Comparison of ENCODE assay signal across 16 cellular contexts in the genomic region with DNA sequence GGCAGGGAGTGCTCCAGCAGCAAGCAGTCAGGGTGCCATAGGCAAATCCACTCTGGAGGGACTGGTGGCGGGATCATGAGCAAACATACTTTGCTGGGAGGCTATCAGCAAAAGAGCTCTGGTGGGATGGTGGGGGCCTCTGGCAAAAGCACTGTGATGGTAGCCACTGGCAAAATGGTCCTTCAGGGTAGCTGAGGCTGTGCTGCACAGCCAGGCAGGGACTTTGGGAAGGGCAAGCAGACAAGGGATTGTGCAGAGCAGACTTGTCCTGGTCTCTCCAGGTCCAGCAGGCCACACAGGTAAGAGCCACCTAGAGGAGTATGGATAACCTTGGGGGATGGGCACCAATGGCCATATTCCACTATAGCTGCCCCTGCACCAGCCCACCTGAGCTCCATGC.
DNase-seq lines count a peak whose midpoint lies in the region; ATAC-seq and TF ChIP-seq lines count a peak whose summit lies in the region.
"Had no signal": no experiment of that assay in that cellular context is flagged by ENCODE, and none has a peak within 500 bp of the region (broad histone marks: within the 10 kb centered on the region; RNA-seq: fewer than 3 reads in every experiment).

No MANE protein-coding gene starts in this region.

- H3K9me3 Mint-ChIP-seq in activated CD8-positive, alpha-beta T cell treated with anti-CD3 and anti-CD28 coated beads, Interleukin-2, amount 10 ng/mL, durations not matched to agents 7 days and 5 days (ENCODE audit: insufficient read depth) = peaks cover 16% of the 10 kb centered on the region
- peaks cover 11% of the 10 kb centered on the region for H3K9me3 Mint-ChIP-seq in activated CD8-positive, alpha-beta T cell treated with anti-CD3 and anti-CD28 coated beads for 36 hours
- peaks cover 32% of the 10 kb centered on the region for H3K9me3 Mint-ChIP-seq in neural progenitor cell

- no peak overlapping the region for H3K9ac ChIP-seq in mesenchymal stem cell (ENCODE audit: low read length)
- no peak overlapping the region for H3K9ac ChIP-seq in neural progenitor cell

- H2BK15ac ChIP-seq in mesenchymal stem cell (ENCODE audit: low read depth, poor library complexity, severe bottlenecking) = no peak overlapping the region

- peak; percentile 9 for DNase-seq in activated CD8-positive, alpha-beta T cell treated with anti-CD3 and anti-CD28 coated beads, Interleukin-2, amount 10 ng/mL, durations not matched to agents 7 days and 5 days
- no peak for DNase-seq in activated CD8-positive, alpha-beta T cell treated with anti-CD3 and anti-CD28 coated beads for 36 hours
- DNase-seq in stimulated activated CD4-positive, alpha-beta T cell treated with anti-CD3 and anti-CD28 coated beads, Interleukin-4, amount 100 ng/mL, for 24 hours = peak; percentile 1
- DNase-seq in stimulated activated CD4-positive, alpha-beta T cell treated with anti-CD3 and anti-CD28 coated beads, Interleukin-4, amount 100 ng/mL, for 1 hour = no peak
- DNase-seq in mesenchymal stem cell (no peak), upper lobe of right lung (peak; percentile 28), neural progenitor cell (ENCODE audit: low spot score) (no peak)
- DNase-seq: C1 segment of cervical spinal cord, Calu3, DMS 273 treated with DMSO at 0.1 percent for 48 hours, H9 had no signal

- H3K9me3 ChIP-seq in mesenchymal stem cell (ENCODE audit: control insufficient read depth, low read length) = peaks cover 55% of the 10 kb centered on the region
- no peaks in the 10 kb centered on the region for H3K9me3 ChIP-seq in upper lobe of right lung
- peaks cover 6% of the 10 kb centered on the region for H3K9me3 ChIP-seq in neural progenitor cell (ENCODE audit: low read depth)

- H4K20me1 ChIP-seq in neural progenitor cell (ENCODE audit: low read depth) = no peaks in the 10 kb centered on the region

- no peak overlapping the region for H3K4ac ChIP-seq in mesenchymal stem cell (ENCODE audit: low read depth in 1 of 2, low read length in 2 of 2)

- H2BK12ac ChIP-seq in mesenchymal stem cell (ENCODE audit: low read length in 2 of 2) = no peak overlapping the region

- no peaks in the 10 kb centered on the region for H3K4me1 Mint-ChIP-seq in activated CD8-positive, alpha-beta T cell treated with anti-CD3 and anti-CD28 coated beads, Interleukin-2, amount 10 ng/mL, durations not matched to agents 7 days and 5 days (ENCODE audit: low read depth)
- no peaks in the 10 kb centered on the region for H3K4me1 Mint-ChIP-seq in activated CD8-positive, alpha-beta T cell treated with anti-CD3 and anti-CD28 coated beads for 36 hours (ENCODE audit: low read depth)
- H3K4me1 Mint-ChIP-seq in neural progenitor cell = no peaks in the 10 kb centered on the region
- H3K4me1 Mint-ChIP-seq: B cell, GM23338, H9 had no signal

- TF ChIP-seq CTCF in activated CD8-positive, alpha-beta T cell treated with anti-CD3 and anti-CD28 coated beads for 36 hours (IDR thresholded peaks at IDR 0.05) = no peak
- no peak for TF ChIP-seq CTCF in upper lobe of right lung (IDR thresholded peaks at IDR 0.05)
- TF ChIP-seq CTCF in neural progenitor cell (IDR thresholded peaks at IDR 0.05) = no peak

- H3K36me3 ChIP-seq in mesenchymal stem cell (ENCODE audit: control insufficient read depth in 1 of 2, insufficient read depth in 2 of 2, low read depth in 1 of 2, low read length in 2 of 2) = no peaks in the 10 kb centered on the region
- H3K36me3 ChIP-seq in upper lobe of right lung = no peaks in the 10 kb centered on the region
- H3K36me3 ChIP-seq in neural progenitor cell = no peaks in the 10 kb centered on the region

- H2BK120ac ChIP-seq in mesenchymal stem cell (ENCODE audit: low read depth, low read length) = no peak overlapping the region

- H3K18ac ChIP-seq in mesenchymal stem cell (ENCODE audit: low read depth in 1 of 2, low read length in 2 of 2) = no peak overlapping the region

- H3K4me2 ChIP-seq in mesenchymal stem cell (ENCODE audit: low read length, poor library complexity, severe bottlenecking) (peak overlapping the region; percentile 16), neural progenitor cell (no peak overlapping the region)
- H3K4me2 ChIP-seq: GM23338 had no signal

- H2AFZ ChIP-seq in mesenchymal stem cell (ENCODE audit: low read depth, low read length) = no peak overlapping the region
- H2AFZ ChIP-seq in neural progenitor cell (replicated peaks) = no peak overlapping the region
- H2AFZ ChIP-seq: GM23338 had no signal

- H3K27me3 ChIP-seq in mesenchymal stem cell (ENCODE audit: control insufficient read depth in 1 of 2, insufficient read depth in 1 of 2, low read length in 2 of 2) (peaks cover 0 to 7% of the 10 kb centered on the region in 2 experiments), upper lobe of right lung (peaks cover 20% of the 10 kb centered on the region), neural progenitor cell (peaks cover 5% of the 10 kb centered on the region)

- H3K27ac Mint-ChIP-seq in activated CD8-positive, alpha-beta T cell treated with anti-CD3 and anti-CD28 coated beads, Interleukin-2, amount 10 ng/mL, durations not matched to agents 7 days and 5 days = no peak overlapping the region
- no peak overlapping the region for H3K27ac Mint-ChIP-seq in activated CD8-positive, alpha-beta T cell treated with anti-CD3 and anti-CD28 coated beads for 36 hours
- H3K27ac Mint-ChIP-seq in neural progenitor cell = no peak overlapping the region
- H3K27ac Mint-ChIP-seq: B cell; CD4-positive, alpha-beta T cell; GM23338; H9 had no signal

- H3K79me1 ChIP-seq in mesenchymal stem cell (replicated peaks; ENCODE audit: low read length, poor library complexity, severe bottlenecking) = no peaks in the 10 kb centered on the region

- H4K8ac ChIP-seq in mesenchymal stem cell (ENCODE audit: low read length) = no peak overlapping the region

- H3K14ac ChIP-seq in mesenchymal stem cell (ENCODE audit: low read length in 2 of 2) = no peak overlapping the region

- no peak overlapping the region for H2AK5ac ChIP-seq in mesenchymal stem cell (ENCODE audit: low read length, severe bottlenecking)

- CTCF ChIA-PET in activated CD8-positive, alpha-beta T cell treated with anti-CD3 and anti-CD28 coated beads, Interleukin-2, amount 10 ng/mL, durations not matched to agents 7 days and 5 days (lab: Charles Lee) = no interaction called here
- CTCF ChIA-PET in activated CD8-positive, alpha-beta T cell treated with anti-CD3 and anti-CD28 coated beads for 36 hours (lab: Charles Lee) = no interaction called here

- intact Hi-C loops in activated CD8-positive, alpha-beta T cell treated with anti-CD3 and anti-CD28 coated beads for 36 hours (cut with micrococcal nuclease) = no loop called here
- intact Hi-C loops in upper lobe of right lung (cut with DNase I) = no loop called here

- WGBS in mesenchymal stem cell = 89% methylated on average over 1 of the region's 1 CpG

- H3K27me3 Mint-ChIP-seq in activated CD8-positive, alpha-beta T cell treated with anti-CD3 and anti-CD28 coated beads, Interleukin-2, amount 10 ng/mL, durations not matched to agents 7 days and 5 days (ENCODE audit: low read depth) = peaks cover 41% of the 10 kb centered on the region
- H3K27me3 Mint-ChIP-seq in activated CD8-positive, alpha-beta T cell treated with anti-CD3 and anti-CD28 coated beads for 36 hours = peaks cover 41% of the 10 kb centered on the region
- H3K27me3 Mint-ChIP-seq in neural progenitor cell (ENCODE audit: insufficient read depth, low read depth) = no peaks in the 10 kb centered on the region

- no peaks in the 10 kb centered on the region for H3K36me3 Mint-ChIP-seq in activated CD8-positive, alpha-beta T cell treated with anti-CD3 and anti-CD28 coated beads, Interleukin-2, amount 10 ng/mL, durations not matched to agents 7 days and 5 days (ENCODE audit: low read depth)
- H3K36me3 Mint-ChIP-seq in activated CD8-positive, alpha-beta T cell treated with anti-CD3 and anti-CD28 coated beads for 36 hours (ENCODE audit: low read depth) = no peaks in the 10 kb centered on the region
- no peaks in the 10 kb centered on the region for H3K36me3 Mint-ChIP-seq in neural progenitor cell

- no peaks in the 10 kb centered on the region for H3K79me2 ChIP-seq in neural progenitor cell (ENCODE audit: low read depth)

- no peaks in the 10 kb centered on the region for H3F3A ChIP-seq in neural progenitor cell (ENCODE audit: low read depth)

- POLR2A ChIA-PET in activated CD8-positive, alpha-beta T cell treated with anti-CD3 and anti-CD28 coated beads, Interleukin-2, amount 10 ng/mL, durations not matched to agents 7 days and 5 days (lab: Charles Lee) = no interaction called here
- POLR2A ChIA-PET in activated CD8-positive, alpha-beta T cell treated with anti-CD3 and anti-CD28 coated beads for 36 hours (lab: Charles Lee) = no interaction called here

- no peak overlapping the region for H3K4me3 Mint-ChIP-seq in activated CD8-positive, alpha-beta T cell treated with anti-CD3 and anti-CD28 coated beads, Interleukin-2, amount 10 ng/mL, durations not matched to agents 7 days and 5 days
- H3K4me3 Mint-ChIP-seq in activated CD8-positive, alpha-beta T cell treated with anti-CD3 and anti-CD28 coated beads for 36 hours = no peak overlapping the region
- H3K4me3 Mint-ChIP-seq in neural progenitor cell = no peak overlapping the region
- H3K4me3 Mint-ChIP-seq: B cell; CD4-positive, alpha-beta T cell; GM23338; H9 had no signal

- H2BK5ac ChIP-seq in mesenchymal stem cell (ENCODE audit: low read depth, low read length, poor library complexity, severe bottlenecking) = no peak overlapping the region

- H4K91ac ChIP-seq in mesenchymal stem cell (ENCODE audit: low read length) = peak overlapping the region; percentile 61

- H3K23ac ChIP-seq in mesenchymal stem cell (ENCODE audit: low read length in 2 of 2) = no peak overlapping the region

- ATAC-seq in activated CD8-positive, alpha-beta T cell treated with anti-CD3 and anti-CD28 coated beads, Interleukin-2, amount 10 ng/mL, durations not matched to agents 7 days and 5 days = no peak
- ATAC-seq in activated CD8-positive, alpha-beta T cell treated with anti-CD3 and anti-CD28 coated beads for 36 hours = no peak
- ATAC-seq in upper lobe of right lung (no peak), GM19452 (IDR thresholded peaks at IDR 0.05; ENCODE audit: unreplicated experiment) (no peak)
- ATAC-seq: GM12878, GM23338 had no signal

- H3K4me3 ChIP-seq in mesenchymal stem cell (ENCODE audit: insufficient read depth in 1 of 2, low read depth in 1 of 2, low read length in 2 of 2) = no peak overlapping the region
- H3K4me3 ChIP-seq in upper lobe of right lung = no peak overlapping the region
- H3K4me3 ChIP-seq in neural progenitor cell = no peak overlapping the region
- H3K4me3 ChIP-seq: GM12878, GM23338 had no signal

- no peaks in the 10 kb centered on the region for H3K4me1 ChIP-seq in mesenchymal stem cell (ENCODE audit: control insufficient read depth, insufficient read depth, low read depth, low read length)
- no peaks in the 10 kb centered on the region for H3K4me1 ChIP-seq in upper lobe of right lung
- no peaks in the 10 kb centered on the region for H3K4me1 ChIP-seq in neural progenitor cell

- H3K27ac ChIP-seq in mesenchymal stem cell (ENCODE audit: low read length, poor library complexity, severe bottlenecking) (no peak overlapping the region), upper lobe of right lung (no peak overlapping the region), neural progenitor cell (no peak overlapping the region)

Comparison
In these comparisons a context has a peak if more than half of its experiments do, and no peak if none do; other contexts are left out.
1. DNase-seq: peak in activated CD8-positive, alpha-beta T cell treated with anti-CD3 and anti-CD28 coated beads, Interleukin-2, amount 10 ng/mL, durations not matched to agents 7 days and 5 days (single experiment), stimulated activated CD4-positive, alpha-beta T cell treated with anti-CD3 and anti-CD28 coated beads, Interleukin-4, amount 100 ng/mL, for 24 hours (single experiment) and upper lobe of right lung (single experiment); none in activated CD8-positive, alpha-beta T cell treated with anti-CD3 and anti-CD28 coated beads for 36 hours (single experiment), stimulated activated CD4-positive, alpha-beta T cell treated with anti-CD3 and anti-CD28 coated beads, Interleukin-4, amount 100 ng/mL, for 1 hour (single experiment), mesenchymal stem cell (single experiment) and neural progenitor cell (single experiment).